In the genomic region with DNA sequence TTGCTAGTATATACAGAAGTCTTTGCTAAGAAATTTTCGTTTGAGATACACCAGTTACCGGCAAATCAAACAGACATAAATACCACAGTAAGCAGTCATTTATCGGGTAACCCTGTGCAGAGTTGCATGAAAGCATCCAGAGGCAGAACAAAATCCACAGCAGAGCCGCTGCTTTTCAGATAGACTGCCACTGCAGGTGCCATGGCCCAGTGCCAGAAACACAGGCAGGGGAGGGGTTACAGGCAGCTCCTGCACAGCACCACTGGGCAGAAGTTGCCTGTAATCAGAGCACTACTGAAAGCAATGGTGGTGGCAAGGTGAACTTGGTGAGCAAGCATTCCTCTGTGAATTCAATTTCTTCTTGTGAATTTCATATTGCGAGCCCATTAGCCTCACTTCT, we compare ENCODE assay signal across 8 cellular contexts.
DNase-seq lines count a peak whose midpoint lies in the region; ATAC-seq and TF ChIP-seq lines count a peak whose summit lies in the region.

No MANE protein-coding gene starts in this region.

- intact Hi-C loops in heart right ventricle (cut with DNase I): no loop called here

- TF ChIP-seq CTCF in heart right ventricle (IDR thresholded peaks at IDR 0.05): no peak

- H3K27me3 ChIP-seq in heart right ventricle: no peaks in the 10 kb centered on the region

- H3K4me1 Mint-ChIP-seq in T-helper 17 cell: no peaks in the 10 kb centered on the region

- H3K27me3 Mint-ChIP-seq in T-helper 17 cell: no peaks in the 10 kb centered on the region

- DNase-seq in activated CD4-positive, alpha-beta T cell treated with anti-CD3 and anti-CD28 coated beads for 48 hours: peak; percentile 52
- DNase-seq in activated CD4-positive, alpha-beta T cell treated with anti-CD3 and anti-CD28 coated beads, Interleukin-2, amount 50 U/mL, for 48 hours: no peak
- DNase-seq in NCI-H446 treated with DMSO at 0.1 percent for 48 hours (lab: John Stamatoyannopoulos, UW): peak; percentile 2
- DNase-seq in heart right ventricle: peak; percentile 42 to 49
- DNase-seq in cerebellum (ENCODE audit: low spot score): no peak
- DNase-seq in kidney glomerular epithelial cell (lab: John Stamatoyannopoulos, UW): no peak
- no peak for DNase-seq in T-helper 17 cell

- H3K36me3 Mint-ChIP-seq in T-helper 17 cell (ENCODE audit: low read depth): no peaks in the 10 kb centered on the region

- no peak overlapping the region for H3K27ac ChIP-seq in heart right ventricle

- no peaks in the 10 kb centered on the region for H3K9me3 ChIP-seq in heart right ventricle
- H3K9me3 ChIP-seq in T-helper 17 cell (ENCODE audit: control insufficient read depth, low read length, poor library complexity, severe bottlenecking): no peaks in the 10 kb centered on the region

- peaks cover 0 to 5% (median 0%) of the 10 kb centered on the region in 9 donors for H3K4me1 ChIP-seq in heart right ventricle

- H3K4me3 ChIP-seq in heart right ventricle: no peak overlapping the region

- H3K27ac Mint-ChIP-seq in T-helper 17 cell: no peak overlapping the region

- ATAC-seq in HG02938 (IDR thresholded peaks at IDR 0.05; ENCODE audit: unreplicated experiment) (peak; percentile 70), heart right ventricle (peak in 4 of 8 donors; percentile 51 to 75 (median 62)), T-helper 17 cell (no peak)

- H3K36me3 ChIP-seq in heart right ventricle: no peaks in the 10 kb centered on the region

- no peak overlapping the region for H3K4me3 Mint-ChIP-seq in T-helper 17 cell

- 44 to 49% methylated on average over 5 of the region's 5 CpGs for WGBS in heart right ventricle, 2 donors

Comparison
In these comparisons a context has a peak if more than half of its experiments do, and no peak if none do; other contexts are left out.
1. DNase-seq: peak in activated CD4-positive, alpha-beta T cell treated with anti-CD3 and anti-CD28 coated beads for 48 hours (single experiment), NCI-H446 treated with DMSO at 0.1 percent for 48 hours (single experiment) and heart right ventricle (2 of 2); none in activated CD4-positive, alpha-beta T cell treated with anti-CD3 and anti-CD28 coated beads, Interleukin-2, amount 50 U/mL, for 48 hours (0 of 2), cerebellum (single experiment), kidney glomerular epithelial cell (single experiment) and T-helper 17 cell (0 of 3).